Comparison of ENCODE assay signal across 8 cellular contexts in genomic region chr2:60674524-60675165, GRCh38.
DNase-seq lines count a peak whose midpoint lies in the region; ATAC-seq and TF ChIP-seq lines count a peak whose summit lies in the region.

No MANE protein-coding gene starts in this region.

- no peak for TF ChIP-seq POLR2A in esophagus squamous epithelium (IDR thresholded peaks at IDR 0.05)

- H4K20me1 ChIP-seq in DND-41 (ENCODE audit: insufficient read depth, low read length) = no peaks in the 10 kb centered on the region

- H3K9me3 ChIP-seq in DND-41 (ENCODE audit: insufficient read depth, low read length, severe bottlenecking) = no peaks in the 10 kb centered on the region
- no peaks in the 10 kb centered on the region for H3K9me3 ChIP-seq in esophagus squamous epithelium

- H3K4me3 Mint-ChIP-seq in natural killer cell treated with Interleukin-12 subunit alpha and Interleukin-12 subunit beta and Interleukin-15 and Interleukin-18, amount 100 ng/mL, for 72 hours = no peak overlapping the region

- H3K4me1 ChIP-seq in DND-41 (ENCODE audit: insufficient read depth, low read length) (no peaks in the 10 kb centered on the region), esophagus squamous epithelium (peaks cover 0 to 13% (median 0%) of the 10 kb centered on the region in 3 donors)

- H3K36me3 ChIP-seq in DND-41 (ENCODE audit: insufficient read depth, low read length) (no peaks in the 10 kb centered on the region), esophagus squamous epithelium (no peaks in the 10 kb centered on the region)

- no peak overlapping the region for H3K27ac Mint-ChIP-seq in natural killer cell treated with Interleukin-12 subunit alpha and Interleukin-12 subunit beta and Interleukin-15 and Interleukin-18, amount 100 ng/mL, for 72 hours

- intact Hi-C loops in esophagus squamous epithelium (cut with DNase I) = no loop called here

- no peaks in the 10 kb centered on the region for H3K36me3 Mint-ChIP-seq in natural killer cell treated with Interleukin-12 subunit alpha and Interleukin-12 subunit beta and Interleukin-15 and Interleukin-18, amount 100 ng/mL, for 72 hours

- peaks cover 0 to 1% of the 10 kb centered on the region in 2 donors for H3K27me3 Mint-ChIP-seq in natural killer cell treated with Interleukin-12 subunit alpha and Interleukin-12 subunit beta and Interleukin-15 and Interleukin-18, amount 100 ng/mL, for 72 hours

- H3K4me2 ChIP-seq in DND-41 (ENCODE audit: insufficient read depth, low read length) = no peak overlapping the region

- H3K9ac ChIP-seq in DND-41 (ENCODE audit: low read depth, low read length) = no peak overlapping the region

- H3K4me1 Mint-ChIP-seq in natural killer cell treated with Interleukin-12 subunit alpha and Interleukin-12 subunit beta and Interleukin-15 and Interleukin-18, amount 100 ng/mL, for 72 hours (ENCODE audit: low read depth in 2 of 2) = peaks cover 7 to 14% of the 10 kb centered on the region in 2 donors

- peak; percentile 98 for TF ChIP-seq CTCF in DND-41 (IDR thresholded peaks at IDR 0.05; ENCODE audit: borderline replicate concordance, extremely low read depth, low read length, poor library complexity, severe bottlenecking)
- TF ChIP-seq CTCF in esophagus squamous epithelium (IDR thresholded peaks at IDR 0.05) = peak; percentile 53 to 86 (median 75)

- H3K4me3 ChIP-seq in DND-41 (ENCODE audit: low read depth in 1 of 2, low read length in 2 of 2) (no peak overlapping the region), esophagus squamous epithelium (no peak overlapping the region)

- 16 to 23% methylated on average over 8 to 9 of the region's 9 CpGs for WGBS in esophagus squamous epithelium, 2 donors

- H3K27ac ChIP-seq in DND-41 (ENCODE audit: low read length) (no peak overlapping the region), esophagus squamous epithelium (no peak overlapping the region)

- H3K9me3 Mint-ChIP-seq in natural killer cell treated with Interleukin-12 subunit alpha and Interleukin-12 subunit beta and Interleukin-15 and Interleukin-18, amount 100 ng/mL, for 72 hours = no peaks in the 10 kb centered on the region

- ATAC-seq in DND-41 (ENCODE audit: insufficient read depth, low read depth) (peak; percentile 100), GM21619 (IDR thresholded peaks at IDR 0.05; ENCODE audit: unreplicated experiment) (peak; percentile 97)
- peak; percentile 91 to 93 for ATAC-seq in natural killer cell treated with Interleukin-12 subunit alpha and Interleukin-12 subunit beta and Interleukin-15 and Interleukin-18, amount 100 ng/mL, for 72 hours

- H3K27me3 ChIP-seq in DND-41 (ENCODE audit: insufficient read depth, low read length, poor library complexity) (peaks cover 5% of the 10 kb centered on the region), esophagus squamous epithelium (peaks cover 0 to 32% (median 0%) of the 10 kb centered on the region in 4 donors)

- DNase-seq in DND-41 = peak; percentile 79
- peak; percentile 72 for DNase-seq in HuH-7.5 (ENCODE audit: low spot score)
- peak; percentile 90 for DNase-seq in OCI-M1 (lab: John Stamatoyannopoulos, UW)
- DNase-seq in activated T-cell treated with anti-CD3 and anti-CD28 coated beads for 4 hours = peak; percentile 73
- peak; percentile 23 for DNase-seq in esophagus squamous epithelium (lab: John Stamatoyannopoulos, UW)
- peak; percentile 82 for DNase-seq in natural killer cell treated with Interleukin-12 subunit alpha and Interleukin-12 subunit beta and Interleukin-15 and Interleukin-18, amount 100 ng/mL, for 72 hours (ENCODE audit: low spot score)
- DNase-seq in stimulated activated naive CD4-positive, alpha-beta T cell (lab: John Stamatoyannopoulos, UW) = peak; percentile 19 to 72 (median 60)

- peak overlapping the region; percentile 57; the same call in 1 of the 2 replicates for H2AFZ ChIP-seq in DND-41 (ENCODE audit: low read depth, low read length)

- no peaks in the 10 kb centered on the region for H3K79me2 ChIP-seq in DND-41 (ENCODE audit: insufficient read depth, low read length)

Comparison
In these comparisons a context has a peak if more than half of its experiments do, and no peak if none do; other contexts are left out.
1. DNase-seq: peak in every context shown above with its lines; median percentile 90 in OCI-M1; 82 in natural killer cell treated with Interleukin-12 subunit alpha and Interleukin-12 subunit beta and Interleukin-15 and Interleukin-18, amount 100 ng/mL, for 72 hours; 79 in DND-41; 73 in activated T-cell treated with anti-CD3 and anti-CD28 coated beads for 4 hours; 72 in HuH-7.5; 60 in stimulated activated naive CD4-positive, alpha-beta T cell; 23 in esophagus squamous epithelium.